14 cellular contexts compared by ENCODE assay signal in the genomic region with DNA sequence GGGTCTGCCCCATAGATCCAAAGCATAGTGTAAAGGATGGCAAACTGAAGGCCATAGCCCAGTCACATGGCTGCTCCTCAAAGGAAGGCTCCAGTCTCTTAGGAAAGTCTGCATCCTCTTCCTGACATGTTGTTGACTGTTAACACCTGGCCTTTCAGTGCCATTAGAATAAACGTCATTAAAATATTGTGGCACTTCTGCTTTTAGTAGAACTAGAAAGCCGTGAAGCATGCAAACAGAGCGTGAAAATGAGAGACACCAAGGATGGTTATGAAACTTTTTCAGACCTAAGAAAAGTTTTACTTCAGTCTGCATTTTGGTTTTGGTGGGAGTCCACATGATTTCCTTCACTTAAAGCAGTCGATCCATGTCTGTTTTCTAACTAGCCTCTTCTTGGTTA. TPM values are rescaled to one million over a fixed set of nuclear protein-coding genes. Genes with fewer than 3 reads are reported as not detected.
DNase-seq lines count a peak whose midpoint lies in the region; ATAC-seq, FAIRE-seq and TF ChIP-seq lines count a peak whose summit lies in the region.
"Had no signal": no experiment of that assay in that cellular context is flagged by ENCODE, and none has a peak within 500 bp of the region (broad histone marks: within the 10 kb centered on the region; RNA-seq: fewer than 3 reads in every experiment).

No MANE protein-coding gene starts in this region.

- no peak overlapping the region for H3K9ac ChIP-seq in GM12878 (ENCODE audit: control insufficient read depth, insufficient read depth, low read length)

- no peaks in the 10 kb centered on the region for H3K36me3 ChIP-seq in GM12878 (ENCODE audit: control insufficient read depth in 2 of 2, insufficient read depth in 2 of 2, low read length in 1 of 2)
- H3K36me3 ChIP-seq: breast epithelium had no signal

- POLR2A ChIA-PET in GM12878 (lab: Charles Lee), result no interaction called here

- SMC1A ChIA-PET in GM12878 (lab: Charles Lee; ENCODE audit: uncharacterized antibody, unreplicated experiment), result interaction anchor here (0.9 to 1.1 kb wide), 2 partner anchors 10 to 71 kb away, joined by 3 read pairs; no protein-coding TSS in a partner anchor

- CTCF ChIA-PET in GM12878 (lab: Yijun Ruan, JAX), result no interaction called here

- RAD21 ChIA-PET in GM12878 (lab: Charles Lee; ENCODE audit: unreplicated experiment), result interaction anchor here (1.5 kb wide), 1 partner anchor 79 kb away, joined by 3 read pairs; no protein-coding TSS in a partner anchor

- intact Hi-C loops in GM12878 (cut with micrococcal nuclease; ENCODE audit: unreplicated experiment), result loop anchor here (2.0 kb wide), 1 partner anchor 79 kb away; no protein-coding TSS in a partner anchor
- intact Hi-C loops in posterior cingulate gyrus (cut with DNase I), result no loop called here
- intact Hi-C loops in lower leg skin (cut with DNase I; ENCODE audit: low total_unique reads), result no loop called here

- in situ Hi-C loops in GM12878 (cut with MboI), result no loop called here

- 1% methylated on average over 4 of the region's 4 CpGs for WGBS in GM12878 (ENCODE audit: insufficient coverage, insufficient replicate concordance, low lambda C conversion rate, missing lambda C conversion rate)
- 72 to 76% methylated on average over 4 of the region's 4 CpGs for WGBS in lower leg skin, 2 donors

- TF ChIP-seq CTCF in GM12878 (IDR thresholded peaks at IDR 0.05 in 2 of 3, conservative IDR thresholded peaks at IDR 0.05 in 1 of 3; ENCODE audit: control insufficient read depth in 2 of 3, extremely low read depth in 1 of 3, insufficient read depth in 1 of 3, low read depth in 3 of 3, low read length in 3 of 3) (no peak), lower leg skin (IDR thresholded peaks at IDR 0.05) (no peak)

- H3K4me2 ChIP-seq in GM12878 (ENCODE audit: control insufficient read depth, insufficient read depth), result no peak overlapping the region

- no TSS peak for BruUV-seq in GM12878 (replicated peaks; lab: Mats Ljungman, UMichigan)

- H3K4me3 ChIP-seq in GM12878 (no peak overlapping the region), lower leg skin (ENCODE audit: low read depth, poor library complexity, severe bottlenecking) (no peak overlapping the region)
- H3K4me3 ChIP-seq: breast epithelium had no signal

- peak; percentile 45 for DNase-seq in GM12878 (ENCODE audit: low read depth, low spot score)
- no peak for DNase-seq in posterior cingulate gyrus
- no peak for DNase-seq in NCI-H2196 treated with DMSO at 0.1 percent for 48 hours (lab: John Stamatoyannopoulos, UW; ENCODE audit: unreplicated experiment)
- DNase-seq in lower leg skin (ENCODE audit: low spot score in 2 of 2), result no peak
- no peak for DNase-seq in iPS-NIHi7 (ENCODE audit: extremely low spot score)
- DNase-seq: activated CD8-positive, alpha-beta memory T cell treated with anti-CD3 and anti-CD28 coated beads, Interleukin-2, amount 50 U/mL, for 4 hours; DMS 273 treated with DMSO at 0.1 percent for 48 hours; NCI-H774 had no signal

- peak; percentile 84 for FAIRE-seq in GM12878 (lab: Jason Lieb, UNC)
- FAIRE-seq: H1, keratinocyte had no signal

- no peaks in the 10 kb centered on the region for H3K9me3 ChIP-seq in GM12878 (replicated peaks; ENCODE audit: control insufficient read depth, insufficient read depth, low read length)
- H3K9me3 ChIP-seq: breast epithelium had no signal

- H3K79me2 ChIP-seq in GM12878 (ENCODE audit: control insufficient read depth, insufficient read depth, low read length), result no peaks in the 10 kb centered on the region

- ATAC-seq in GM18870 (IDR thresholded peaks at IDR 0.05; ENCODE audit: unreplicated experiment) (peak; percentile 91), GM21619 (IDR thresholded peaks at IDR 0.05; ENCODE audit: unreplicated experiment) (peak; percentile 91), HG03135 (IDR thresholded peaks at IDR 0.05; ENCODE audit: unreplicated experiment) (peak; percentile 89), GM12878 (peak; percentile 91)

- H3K27ac ChIP-seq in GM12878 (ENCODE audit: control insufficient read depth, insufficient read depth), result no peak overlapping the region
- H3K27ac ChIP-seq: breast epithelium had no signal

- no peaks in the 10 kb centered on the region for H3K27me3 ChIP-seq in GM12878 (replicated peaks in 1 of 2; ENCODE audit: control insufficient read depth in 2 of 2, insufficient read depth in 2 of 2, low read length in 1 of 2)

- H2AFZ ChIP-seq in GM12878 (ENCODE audit: control insufficient read depth, low read depth, low read length), result no peak overlapping the region

- peaks cover 13% of the 10 kb centered on the region for H3K4me1 ChIP-seq in GM12878 (ENCODE audit: control insufficient read depth, insufficient read depth, low read length)
- H3K4me1 ChIP-seq: breast epithelium had no signal

- TF ChIP-seq POLR2A in GM12878 (IDR thresholded peaks at IDR 0.05; ENCODE audit: low read depth, low read length) (no peak), lower leg skin (IDR thresholded peaks at IDR 0.05) (no peak)

- no peaks in the 10 kb centered on the region for H4K20me1 ChIP-seq in GM12878 (ENCODE audit: control insufficient read depth, insufficient read depth)

- no peak; a peak in 1 of 4 replicates for TF ChIP-seq EP300 in GM12878 (IDR thresholded peaks at IDR 0.05; ENCODE audit: borderline replicate concordance in 1 of 2, control insufficient read depth in 1 of 2, low read depth in 2 of 2, low read length in 2 of 2)

- no peak for TF ChIP-seq RAD21 in GM12878 (IDR thresholded peaks at IDR 0.05; ENCODE audit: insufficient read depth, low read depth, low read length)

TF ChIP-seq in GM12878, 131 proteins besides CTCF, POLR2A, EP300 and RAD21 (continues in another document):
- TF ChIP-seq ZNF207 (IDR thresholded peaks at IDR 0.05; ENCODE audit: borderline replicate concordance) (no peak), SMAD5 (IDR thresholded peaks at IDR 0.05; ENCODE audit: low read depth) (no peak), SPI1 (IDR thresholded peaks at IDR 0.05; ENCODE audit: borderline replicate concordance, insufficient read depth, low read depth, low read length) (peak; percentile 94), TCF12 (IDR thresholded peaks at IDR 0.05; ENCODE audit: low read depth, low read length) (peak; percentile 78)
- TF ChIP-seq, protein P1, sequence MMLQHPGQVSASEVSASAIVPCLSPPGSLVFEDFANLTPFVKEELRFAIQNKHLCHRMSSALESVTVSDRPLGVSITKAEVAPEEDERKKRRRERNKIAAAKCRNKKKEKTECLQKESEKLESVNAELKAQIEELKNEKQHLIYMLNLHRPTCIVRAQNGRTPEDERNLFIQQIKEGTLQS (IDR thresholded peaks at IDR 0.05; ENCODE audit: borderline replicate concordance, extremely low read depth, low read depth, low read length), result no peak
- TF ChIP-seq, protein P2, sequence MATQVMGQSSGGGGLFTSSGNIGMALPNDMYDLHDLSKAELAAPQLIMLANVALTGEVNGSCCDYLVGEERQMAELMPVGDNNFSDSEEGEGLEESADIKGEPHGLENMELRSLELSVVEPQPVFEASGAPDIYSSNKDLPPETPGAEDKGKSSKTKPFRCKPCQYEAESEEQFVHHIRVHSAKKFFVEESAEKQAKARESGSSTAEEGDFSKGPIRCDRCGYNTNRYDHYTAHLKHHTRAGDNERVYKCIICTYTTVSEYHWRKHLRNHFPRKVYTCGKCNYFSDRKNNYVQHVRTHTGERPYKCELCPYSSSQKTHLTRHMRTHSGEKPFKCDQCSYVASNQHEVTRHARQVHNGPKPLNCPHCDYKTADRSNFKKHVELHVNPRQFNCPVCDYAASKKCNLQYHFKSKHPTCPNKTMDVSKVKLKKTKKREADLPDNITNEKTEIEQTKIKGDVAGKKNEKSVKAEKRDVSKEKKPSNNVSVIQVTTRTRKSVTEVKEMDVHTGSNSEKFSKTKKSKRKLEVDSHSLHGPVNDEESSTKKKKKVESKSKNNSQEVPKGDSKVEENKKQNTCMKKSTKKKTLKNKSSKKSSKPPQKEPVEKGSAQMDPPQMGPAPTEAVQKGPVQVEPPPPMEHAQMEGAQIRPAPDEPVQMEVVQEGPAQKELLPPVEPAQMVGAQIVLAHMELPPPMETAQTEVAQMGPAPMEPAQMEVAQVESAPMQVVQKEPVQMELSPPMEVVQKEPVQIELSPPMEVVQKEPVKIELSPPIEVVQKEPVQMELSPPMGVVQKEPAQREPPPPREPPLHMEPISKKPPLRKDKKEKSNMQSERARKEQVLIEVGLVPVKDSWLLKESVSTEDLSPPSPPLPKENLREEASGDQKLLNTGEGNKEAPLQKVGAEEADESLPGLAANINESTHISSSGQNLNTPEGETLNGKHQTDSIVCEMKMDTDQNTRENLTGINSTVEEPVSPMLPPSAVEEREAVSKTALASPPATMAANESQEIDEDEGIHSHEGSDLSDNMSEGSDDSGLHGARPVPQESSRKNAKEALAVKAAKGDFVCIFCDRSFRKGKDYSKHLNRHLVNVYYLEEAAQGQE (IDR thresholded peaks at IDR 0.05; ENCODE audit: low read depth, low read length), result no peak

RNA-seq across cellular contexts. Expression of a gene that starts 41.1 kb away (rescaled TPM):
- 0.13 TPM in 1 of 2 replicates, not detected in the other for total RNA-seq in GM12878 (2013; cell fraction: nucleolus; rRNA removed)
- total RNA-seq in GM12878 (2014; rRNA removed) (not detected in 2 replicates), GM12878 (2014; rRNA removed; fragmentation: Illumina TruSeq; extraction: Trizol) (not detected in 2 replicates), GM12878 (2021) (not detected in 2 replicates), lower leg skin (1 to 10 TPM; 1.1 to 6.4 (median 2.5) TPM)
- not detected for polyA plus RNA-seq in GM12878 (2011; ENCODE audit: low read depth)
- polyA plus RNA-seq in GM12878 (2011; rRNA removed) (0.03 and 0.04 TPM in 2 replicates), GM12878 (2014; fragmentation: Illumina TruSeq; extraction: Trizol) (0.21 TPM in 1 of 2 replicates, not detected in the other), GM12878 (2014; fragmentation: Nextera tagmentation; extraction: Ambion mirVana) (under 1 TPM in 1 of 2 experiments, not detected in 1; under 0.01 TPM), GM12878 (2014; rRNA removed) (0.06 TPM in 1 of 2 replicates, not detected in the other), GM12878 (2016; fragmentation: Nextera tagmentation; extraction: Ambion mirVana) (not detected)
- 0.01 and 0.03 TPM in 2 replicates for polyA plus RNA-seq in GM12878 (2011; cell fraction: cytosol; rRNA removed)
- polyA plus RNA-seq in GM12878 (2011; cell fraction: nucleus; rRNA removed), result 0.03 and 0.04 TPM in 2 replicates
- polyA plus RNA-seq in GM12878 (2012), result 0.10 TPM in 1 of 2 replicates, not detected in the other
- under 0.01 and 0.22 TPM in 2 replicates for polyA minus RNA-seq in GM12878 (2011; rRNA and poly(A)+ RNA removed)
- polyA minus RNA-seq in GM12878 (2011; cell fraction: cytosol; rRNA and poly(A)+ RNA removed), result not detected in 2 replicates
- under 0.01 TPM in 1 of 2 replicates, not detected in the other for polyA minus RNA-seq in GM12878 (2011; cell fraction: nucleus; rRNA and poly(A)+ RNA removed)
